10 cellular contexts compared by ENCODE assay signal in the genomic region with DNA sequence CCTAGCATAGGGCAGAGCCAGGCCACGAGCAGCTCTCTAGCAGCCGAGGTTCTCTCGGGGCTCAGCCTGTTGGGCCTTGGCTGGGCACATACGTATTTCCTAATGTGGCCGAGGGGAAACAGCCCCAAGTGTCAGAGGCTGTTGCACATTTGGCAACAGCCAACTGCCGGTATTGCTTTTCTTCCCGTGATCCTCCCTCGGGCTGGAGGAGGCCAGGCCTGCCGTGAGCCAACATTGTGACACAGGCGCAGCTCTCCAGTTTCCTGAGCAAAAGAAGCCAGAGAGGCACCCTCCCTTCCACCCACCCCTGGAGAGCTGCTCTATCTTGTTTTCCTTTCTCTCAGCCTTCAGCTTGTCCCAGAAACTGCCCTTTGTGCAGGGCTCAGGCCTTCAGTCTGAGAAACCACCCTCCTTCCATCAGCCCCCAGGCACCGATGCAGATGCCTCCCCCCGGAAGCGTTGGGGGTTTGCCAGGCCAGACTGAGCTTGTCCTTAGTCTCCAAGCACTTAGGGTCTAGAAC. TPM values are rescaled to one million over a fixed set of nuclear protein-coding genes. Genes with fewer than 3 reads are reported as not detected.
DNase-seq lines count a peak whose midpoint lies in the region; ATAC-seq, FAIRE-seq and TF ChIP-seq lines count a peak whose summit lies in the region.
"Had no signal": no experiment of that assay in that cellular context is flagged by ENCODE, and none has a peak within 500 bp of the region (broad histone marks: within the 10 kb centered on the region; RNA-seq: fewer than 3 reads in every experiment).

No MANE protein-coding gene starts in this region.

- H3K4me1 ChIP-seq in keratinocyte (ENCODE audit: control insufficient read depth, extremely low read depth, insufficient read depth, low read length) (peaks cover 11% of the 10 kb centered on the region), gastrocnemius medialis (peaks cover 0 to 7% of the 10 kb centered on the region in 2 donors)

- TF ChIP-seq CTCF in HL-60 (IDR thresholded peaks at IDR 0.05; ENCODE audit: insufficient read depth, low read length), result no peak
- no peak for TF ChIP-seq CTCF in bronchial epithelial cell (IDR thresholded peaks at IDR 0.05; ENCODE audit: insufficient read depth, low read length, severe bottlenecking)
- TF ChIP-seq CTCF in keratinocyte (optimal IDR thresholded peaks at IDR 0.05 in 1 of 3, IDR thresholded peaks at IDR 0.05 in 1 of 3, conservative IDR thresholded peaks at IDR 0.05 in 1 of 3; ENCODE audit: extremely low read depth in 1 of 3, insufficient read depth in 2 of 3, low read length in 3 of 3), result no peak
- TF ChIP-seq CTCF in gastrocnemius medialis (IDR thresholded peaks at IDR 0.05 in 4 of 5, conservative IDR thresholded peaks at IDR 0.05 in 1 of 5), result peak in 1 of 5 experiments; percentile 24

- H3K27me3 Mint-ChIP-seq in activated naive CD8-positive, alpha-beta T cell treated with anti-CD3 and anti-CD28 coated beads, Interleukin-2, amount 50 U/mL, for 24 hours, result peaks cover 25% of the 10 kb centered on the region

- H3K9me3 Mint-ChIP-seq in activated naive CD8-positive, alpha-beta T cell treated with anti-CD3 and anti-CD28 coated beads, Interleukin-2, amount 50 U/mL, for 24 hours, result no peaks in the 10 kb centered on the region
- H3K9me3 Mint-ChIP-seq: activated CD4-positive, alpha-beta memory T cell treated with anti-CD3 and anti-CD28 coated beads for 36 hours had no signal

- H3K79me2 ChIP-seq in keratinocyte (ENCODE audit: control insufficient read depth, insufficient read depth, low read length), result no peaks in the 10 kb centered on the region

- peak overlapping the region; percentile 97 for H3K27ac ChIP-seq in HL-60 (replicated peaks)
- no peak overlapping the region for H3K27ac ChIP-seq in keratinocyte (ENCODE audit: control insufficient read depth, insufficient read depth, low read length)
- peak overlapping the region; percentile 78 to 90 (median 86) for H3K27ac ChIP-seq in gastrocnemius medialis

- in situ Hi-C loops in gastrocnemius medialis (cut with MboI; ENCODE audit: low sequenced_read_pairs in 4 of 4), result no loop called here

- peak overlapping the region; percentile 80 for H2AFZ ChIP-seq in keratinocyte (ENCODE audit: control insufficient read depth, low read length)

- ATAC-seq in gastrocnemius medialis, result peak; percentile 99
- no peak for ATAC-seq in activated naive CD8-positive, alpha-beta T cell treated with anti-CD3 and anti-CD28 coated beads, Interleukin-2, amount 50 U/mL, for 24 hours
- no peak for ATAC-seq in GM21529 (IDR thresholded peaks at IDR 0.05; ENCODE audit: unreplicated experiment)

- FAIRE-seq in bronchial epithelial cell (lab: Jason Lieb, UNC), result no peak
- FAIRE-seq in keratinocyte (lab: Jason Lieb, UNC), result no peak

- no peak overlapping the region for H3K4me3 Mint-ChIP-seq in activated naive CD8-positive, alpha-beta T cell treated with anti-CD3 and anti-CD28 coated beads, Interleukin-2, amount 50 U/mL, for 24 hours
- H3K4me3 Mint-ChIP-seq: activated CD4-positive, alpha-beta memory T cell treated with anti-CD3 and anti-CD28 coated beads for 36 hours had no signal

- no peaks in the 10 kb centered on the region for H3K9me1 ChIP-seq in keratinocyte (ENCODE audit: control insufficient read depth, extremely low read depth, insufficient read depth, low read length)

- no peaks in the 10 kb centered on the region for H3K36me3 Mint-ChIP-seq in activated naive CD8-positive, alpha-beta T cell treated with anti-CD3 and anti-CD28 coated beads, Interleukin-2, amount 50 U/mL, for 24 hours (ENCODE audit: low read depth)
- H3K36me3 Mint-ChIP-seq: activated CD4-positive, alpha-beta memory T cell treated with anti-CD3 and anti-CD28 coated beads for 36 hours had no signal

- DNase-seq in HL-60 (ENCODE audit: low read depth in 1 of 2, low spot score in 1 of 2), result peak; percentile 90 to 98
- peak; percentile 32 for DNase-seq in bronchial epithelial cell (ENCODE audit: low read depth)
- no peak for DNase-seq in keratinocyte (ENCODE audit: low read depth, low spot score)
- DNase-seq in gastrocnemius medialis, result peak; percentile 83 to 95
- DNase-seq in NCI-H2171 treated with DMSO at 0.1 percent for 48 hours (lab: John Stamatoyannopoulos, UW), result no peak
- no peak for DNase-seq in activated naive CD8-positive, alpha-beta T cell treated with anti-CD3 and anti-CD28 coated beads, Interleukin-2, amount 50 U/mL, for 24 hours
- DNase-seq in NCI-H446 (lab: John Stamatoyannopoulos, UW), result no peak
- DNase-seq: activated CD4-positive, alpha-beta memory T cell treated with anti-CD3 and anti-CD28 coated beads for 36 hours; NCI-H187 had no signal

- TF ChIP-seq POLR2A in gastrocnemius medialis (IDR thresholded peaks at IDR 0.05), result no peak

- H3K4me1 Mint-ChIP-seq in activated naive CD8-positive, alpha-beta T cell treated with anti-CD3 and anti-CD28 coated beads, Interleukin-2, amount 50 U/mL, for 24 hours, result peaks cover 6% of the 10 kb centered on the region

- no peak overlapping the region for H3K4me3 ChIP-seq in HL-60 (replicated peaks; ENCODE audit: insufficient read depth, low read length)
- H3K4me3 ChIP-seq in bronchial epithelial cell (ENCODE audit: low read depth, low read length), result no peak overlapping the region
- no peak overlapping the region for H3K4me3 ChIP-seq in keratinocyte (ENCODE audit: control insufficient read depth in 2 of 3, extremely low read depth in 1 of 3, insufficient read depth in 2 of 3, low read depth in 1 of 3, low read length in 3 of 3)
- H3K4me3 ChIP-seq in gastrocnemius medialis, result peak overlapping the region in 1 of 4 donors; percentile 7

- intact Hi-C loops in gastrocnemius medialis (cut with DNase I; ENCODE audit: low total_unique reads), result loop anchor here (2.0 kb wide), 1 partner anchor 18 kb away; no protein-coding TSS in a partner anchor

- no peak overlapping the region for H3K4me2 ChIP-seq in keratinocyte (ENCODE audit: control insufficient read depth, extremely low read depth, insufficient read depth, low read depth, low read length)

- no peak overlapping the region for H3K27ac Mint-ChIP-seq in activated naive CD8-positive, alpha-beta T cell treated with anti-CD3 and anti-CD28 coated beads, Interleukin-2, amount 50 U/mL, for 24 hours
- H3K27ac Mint-ChIP-seq: activated CD4-positive, alpha-beta memory T cell treated with anti-CD3 and anti-CD28 coated beads for 36 hours had no signal

- dilution Hi-C loops in keratinocyte (cut with MboI; ENCODE audit: extremely low pct_ligation_motif_present, low sequenced_read_pairs), result no loop called here

- no peaks in the 10 kb centered on the region for H3K27me3 ChIP-seq in HL-60 (ENCODE audit: insufficient read depth, poor library complexity, severe bottlenecking)
- no peaks in the 10 kb centered on the region for H3K27me3 ChIP-seq in bronchial epithelial cell (ENCODE audit: control insufficient read depth, insufficient read depth, low read length)
- H3K27me3 ChIP-seq in keratinocyte (ENCODE audit: control insufficient read depth, extremely low read depth, insufficient read depth, low read length), result peaks cover 6% of the 10 kb centered on the region
- H3K27me3 ChIP-seq in gastrocnemius medialis, result no peaks in the 10 kb centered on the region

- no peaks in the 10 kb centered on the region for H3K9me3 ChIP-seq in keratinocyte (ENCODE audit: control insufficient read depth, low read depth, low read length)
- H3K9me3 ChIP-seq in gastrocnemius medialis, result no peaks in the 10 kb centered on the region

- no peak overlapping the region for H3K9ac ChIP-seq in keratinocyte (ENCODE audit: control insufficient read depth, extremely low read depth, insufficient read depth, low read length)

- no peaks in the 10 kb centered on the region for H3K36me3 ChIP-seq in bronchial epithelial cell (ENCODE audit: control insufficient read depth, insufficient read depth, low read length)
- H3K36me3 ChIP-seq in keratinocyte (ENCODE audit: control insufficient read depth in 2 of 2, extremely low read depth in 1 of 2, insufficient read depth in 2 of 2, low read length in 2 of 2), result no peaks in the 10 kb centered on the region
- H3K36me3 ChIP-seq in gastrocnemius medialis, result no peaks in the 10 kb centered on the region

- H4K20me1 ChIP-seq in keratinocyte (ENCODE audit: control insufficient read depth, extremely low read depth, insufficient read depth, low read length), result no peaks in the 10 kb centered on the region

RNA-seq across cellular contexts. Expression of a gene that starts 5.1 kb away (rescaled TPM):
- total RNA-seq in bronchial epithelial cell (not detected in 2 replicates), gastrocnemius medialis (not detected)
- not detected in 3 replicates for polyA plus RNA-seq in keratinocyte
- polyA plus RNA-seq in keratinocyte (2011; ENCODE audit: low read depth), result not detected
- polyA plus RNA-seq in keratinocyte (2011; cell fraction: cytosol; rRNA removed), result not detected in 2 replicates
- polyA plus RNA-seq in keratinocyte (2011; cell fraction: nucleus; rRNA removed), result not detected in 2 replicates
- polyA plus RNA-seq in keratinocyte (2012; ENCODE audit: low replicate concordance), result not detected in 2 replicates
- not detected in 3 replicates for polyA minus RNA-seq in keratinocyte
- not detected for polyA minus RNA-seq in keratinocyte (2011; cell fraction: cytosol; rRNA and poly(A)+ RNA removed)
- polyA minus RNA-seq in keratinocyte (2011; cell fraction: nucleus; rRNA and poly(A)+ RNA removed), result not detected in 2 replicates
- total RNA-seq: activated CD4-positive, alpha-beta memory T cell treated with anti-CD3 and anti-CD28 coated beads for 36 hours had no signal

RNA-seq across cellular contexts. Expression of a gene that starts 38.3 kb away (rescaled TPM):
- total RNA-seq in bronchial epithelial cell (not detected in 2 replicates), gastrocnemius medialis (under 1 TPM in 3 of 4 donors, not detected in 1; 0.05 to 0.41 (median 0.38) TPM)
- 0.05 to 0.07 TPM in 2 of 3 replicates, not detected in the other for polyA plus RNA-seq in keratinocyte
- not detected for polyA plus RNA-seq in keratinocyte (2011; ENCODE audit: low read depth)
- polyA plus RNA-seq in keratinocyte (2011; cell fraction: cytosol; rRNA removed), result not detected in 2 replicates
- not detected in 2 replicates for polyA plus RNA-seq in keratinocyte (2011; cell fraction: nucleus; rRNA removed)
- polyA plus RNA-seq in keratinocyte (2012; ENCODE audit: low replicate concordance), result 0.19 TPM in 1 of 2 replicates, not detected in the other
- 0.36 TPM in 1 of 3 replicates, not detected in the others for polyA minus RNA-seq in keratinocyte
- polyA minus RNA-seq in keratinocyte (2011; cell fraction: cytosol; rRNA and poly(A)+ RNA removed), result not detected
- not detected in 2 replicates for polyA minus RNA-seq in keratinocyte (2011; cell fraction: nucleus; rRNA and poly(A)+ RNA removed)
- total RNA-seq: activated CD4-positive, alpha-beta memory T cell treated with anti-CD3 and anti-CD28 coated beads for 36 hours had no signal

RNA-seq across cellular contexts. Expression of a gene that starts 47.5 kb away (rescaled TPM):
- total RNA-seq in bronchial epithelial cell (not detected in 2 replicates), gastrocnemius medialis (10 to 100 TPM in 1 of 4 donors, 1 to 10 TPM in 3; 1.4 to 17.9 (median 6.5) TPM)
- polyA plus RNA-seq in keratinocyte, result not detected in 3 replicates
- not detected for polyA plus RNA-seq in keratinocyte (2011; ENCODE audit: low read depth)
- not detected in 2 replicates for polyA plus RNA-seq in keratinocyte (2011; cell fraction: cytosol; rRNA removed)
- polyA plus RNA-seq in keratinocyte (2011; cell fraction: nucleus; rRNA removed), result not detected in 2 replicates
- polyA plus RNA-seq in keratinocyte (2012; ENCODE audit: low replicate concordance), result not detected in 2 replicates
- not detected in 3 replicates for polyA minus RNA-seq in keratinocyte
- polyA minus RNA-seq in keratinocyte (2011; cell fraction: cytosol; rRNA and poly(A)+ RNA removed), result not detected
- not detected in 2 replicates for polyA minus RNA-seq in keratinocyte (2011; cell fraction: nucleus; rRNA and poly(A)+ RNA removed)
- total RNA-seq: activated CD4-positive, alpha-beta memory T cell treated with anti-CD3 and anti-CD28 coated beads for 36 hours had no signal

Comparison
In these comparisons a context has a peak if more than half of its experiments do, and no peak if none do; other contexts are left out.
1. DNase-seq: peak in HL-60 (2 of 2), bronchial epithelial cell (single experiment) and gastrocnemius medialis (2 of 2); none in keratinocyte (single experiment), NCI-H2171 treated with DMSO at 0.1 percent for 48 hours (single experiment), activated naive CD8-positive, alpha-beta T cell treated with anti-CD3 and anti-CD28 coated beads, Interleukin-2, amount 50 U/mL, for 24 hours (single experiment) and NCI-H446 (0 of 2).
2. ATAC-seq: peak in gastrocnemius medialis (2 of 2); none in activated naive CD8-positive, alpha-beta T cell treated with anti-CD3 and anti-CD28 coated beads, Interleukin-2, amount 50 U/mL, for 24 hours (single experiment) and GM21529 (single experiment).